Comparison of ENCODE assay signal across 8 cellular contexts in genomic region chr21:45551316-45551715, GRCh38. TPM values are rescaled to one million over a fixed set of nuclear protein-coding genes. Genes with fewer than 3 reads are reported as not detected.
DNase-seq lines count a peak whose midpoint lies in the region; ATAC-seq and TF ChIP-seq lines count a peak whose summit lies in the region.

No MANE protein-coding gene starts in this region.

- POLR2A ChIA-PET in activated CD4-positive, alpha-beta T cell treated with anti-CD3 and anti-CD28 coated beads, Interleukin-2, amount 10 ng/mL, durations not matched to agents 7 days and 5 days (lab: Charles Lee): no interaction called here

- no peaks in the 10 kb centered on the region for H3K9me3 ChIP-seq in upper lobe of left lung

- peak; percentile 62 for DNase-seq in stimulated activated CD4-positive, alpha-beta T cell treated with anti-CD3 and anti-CD28 coated beads, Interleukin-15, amount 100 ng/mL, for 24 hours
- DNase-seq in stimulated activated CD4-positive, alpha-beta T cell treated with anti-CD3 and anti-CD28 coated beads, Interleukin-2, amount 100 ng/mL, for 48 hours: no peak
- peak; percentile 41 for DNase-seq in activated CD4-positive, alpha-beta T cell treated with anti-CD3 and anti-CD28 coated beads, Interleukin-2, amount 10 ng/mL, durations not matched to agents 7 days and 5 days
- DNase-seq in fibroblast of villous mesenchyme (ENCODE audit: low read depth): peak; percentile 74
- DNase-seq in upper lobe of left lung: peak in 1 of 2 donors; percentile 46
- DNase-seq in OCI-M2 (lab: John Stamatoyannopoulos, UW; ENCODE audit: unreplicated experiment): no peak
- no peak for DNase-seq in type B pancreatic cell (ENCODE audit: extremely low spot score, unreplicated experiment)
- no peak for DNase-seq in 8988T

- peaks cover 0 to 42% (median 18%) of the 10 kb centered on the region in 4 donors for H3K4me1 ChIP-seq in upper lobe of left lung

- H3K9me3 Mint-ChIP-seq in activated CD4-positive, alpha-beta T cell treated with anti-CD3 and anti-CD28 coated beads, Interleukin-2, amount 10 ng/mL, durations not matched to agents 7 days and 5 days: no peaks in the 10 kb centered on the region
- no peaks in the 10 kb centered on the region for H3K9me3 Mint-ChIP-seq in type B pancreatic cell

- peaks cover 39% of the 10 kb centered on the region for H3K4me1 Mint-ChIP-seq in activated CD4-positive, alpha-beta T cell treated with anti-CD3 and anti-CD28 coated beads, Interleukin-2, amount 10 ng/mL, durations not matched to agents 7 days and 5 days
- H3K4me1 Mint-ChIP-seq in type B pancreatic cell (ENCODE audit: unreplicated experiment): peaks cover 21% of the 10 kb centered on the region

- no peaks in the 10 kb centered on the region for H3K36me3 ChIP-seq in upper lobe of left lung

- no peak for TF ChIP-seq EP300 in upper lobe of left lung (IDR thresholded peaks at IDR 0.05)

- WGBS in upper lobe of left lung, 2 donors: 51 to 53% methylated on average over 8 of the region's 8 CpGs

- no peaks in the 10 kb centered on the region for H3K27me3 ChIP-seq in upper lobe of left lung

- H3K4me3 ChIP-seq in fibroblast of villous mesenchyme (ENCODE audit: low read depth, low read length) (no peak overlapping the region), upper lobe of left lung (no peak overlapping the region)

- H3K27ac Mint-ChIP-seq in activated CD4-positive, alpha-beta T cell treated with anti-CD3 and anti-CD28 coated beads, Interleukin-2, amount 10 ng/mL, durations not matched to agents 7 days and 5 days: peak overlapping the region; percentile 96
- H3K27ac Mint-ChIP-seq in type B pancreatic cell: no peak overlapping the region

- H3K27ac ChIP-seq in upper lobe of left lung: peak overlapping the region; percentile 76 to 85 (median 81)

- CTCF ChIA-PET in activated CD4-positive, alpha-beta T cell treated with anti-CD3 and anti-CD28 coated beads, Interleukin-2, amount 10 ng/mL, durations not matched to agents 7 days and 5 days (lab: Charles Lee): no interaction called here

- H3K4me3 Mint-ChIP-seq in activated CD4-positive, alpha-beta T cell treated with anti-CD3 and anti-CD28 coated beads, Interleukin-2, amount 10 ng/mL, durations not matched to agents 7 days and 5 days: peak overlapping the region; percentile 72
- no peak overlapping the region for H3K4me3 Mint-ChIP-seq in type B pancreatic cell

- TF ChIP-seq POLR2A in upper lobe of left lung (IDR thresholded peaks at IDR 0.05): no peak

- no peaks in the 10 kb centered on the region for H3K27me3 Mint-ChIP-seq in activated CD4-positive, alpha-beta T cell treated with anti-CD3 and anti-CD28 coated beads, Interleukin-2, amount 10 ng/mL, durations not matched to agents 7 days and 5 days
- H3K27me3 Mint-ChIP-seq in type B pancreatic cell: peaks cover 13% of the 10 kb centered on the region

- TF ChIP-seq CTCF in fibroblast of villous mesenchyme (IDR thresholded peaks at IDR 0.05; ENCODE audit: insufficient read depth, low read depth, low read length): no peak
- TF ChIP-seq CTCF in upper lobe of left lung (IDR thresholded peaks at IDR 0.05): no peak
- no peak for TF ChIP-seq CTCF in type B pancreatic cell (conservative IDR thresholded peaks at IDR 0.05)

- no peak for ATAC-seq in upper lobe of left lung (ENCODE audit: low FRiP score in 2 of 2)

- H3K36me3 Mint-ChIP-seq in activated CD4-positive, alpha-beta T cell treated with anti-CD3 and anti-CD28 coated beads, Interleukin-2, amount 10 ng/mL, durations not matched to agents 7 days and 5 days (ENCODE audit: low read depth): no peaks in the 10 kb centered on the region
- no peaks in the 10 kb centered on the region for H3K36me3 Mint-ChIP-seq in type B pancreatic cell

RNA-seq across cellular contexts. Expression of gene SLC19A1, which starts 9.1 kb away (rescaled TPM):
- 10 to 100 TPM; 43.8 to 46.8 TPM for total RNA-seq in activated CD4-positive, alpha-beta T cell treated with anti-CD3 and anti-CD28 coated beads, Interleukin-2, amount 10 ng/mL, durations not matched to agents 7 days and 5 days
- total RNA-seq in fibroblast of villous mesenchyme: 4.8 and 6.5 TPM in 2 replicates
- total RNA-seq in upper lobe of left lung: 10 to 100 TPM; 36.4 to 75.6 (median 49.9) TPM
- total RNA-seq in type B pancreatic cell (ENCODE audit: low replicate concordance): 10.6 and 28.2 TPM in 2 replicates

Comparison
In these comparisons a context has a peak if more than half of its experiments do, and no peak if none do; other contexts are left out.
1. DNase-seq: peak in stimulated activated CD4-positive, alpha-beta T cell treated with anti-CD3 and anti-CD28 coated beads, Interleukin-15, amount 100 ng/mL, for 24 hours (single experiment), activated CD4-positive, alpha-beta T cell treated with anti-CD3 and anti-CD28 coated beads, Interleukin-2, amount 10 ng/mL, durations not matched to agents 7 days and 5 days (single experiment) and fibroblast of villous mesenchyme (single experiment); none in stimulated activated CD4-positive, alpha-beta T cell treated with anti-CD3 and anti-CD28 coated beads, Interleukin-2, amount 100 ng/mL, for 48 hours (0 of 2), OCI-M2 (single experiment), type B pancreatic cell (single experiment) and 8988T (single experiment).